Comparison of ENCODE assay signal across 1 cellular context in genomic region chr11:68903631-68904457, GRCh38.
A peak's percentile ranks its signal among the peaks of the same experiment; 100 is the strongest.
TF ChIP-seq lines count a peak whose summit lies in the region.

Gene IGHMBP2 (plus strand): TSS chr11:68903891. CDS start chr11:68903953, 62 bp downstream.
Gene MRPL21 (minus strand): TSS chr11:68903832. CDS start chr11:68903810, 22 bp downstream.

TF ChIP-seq in HEK293, 187 proteins besides CTCF, POLR2A, EP300 and RAD21 (continued from another document and continues in another):
- TF ChIP-seq, protein P1, sequence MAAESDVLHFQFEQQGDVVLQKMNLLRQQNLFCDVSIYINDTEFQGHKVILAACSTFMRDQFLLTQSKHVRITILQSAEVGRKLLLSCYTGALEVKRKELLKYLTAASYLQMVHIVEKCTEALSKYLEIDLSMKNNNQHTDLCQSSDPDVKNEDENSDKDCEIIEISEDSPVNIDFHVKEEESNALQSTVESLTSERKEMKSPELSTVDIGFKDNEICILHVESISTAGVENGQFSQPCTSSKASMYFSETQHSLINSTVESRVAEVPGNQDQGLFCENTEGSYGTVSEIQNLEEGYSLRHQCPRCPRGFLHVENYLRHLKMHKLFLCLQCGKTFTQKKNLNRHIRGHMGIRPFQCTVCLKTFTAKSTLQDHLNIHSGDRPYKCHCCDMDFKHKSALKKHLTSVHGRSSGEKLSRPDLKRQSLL (tag by site-specific recombination; IDR thresholded peaks at IDR 0.05): 0 out of 2 replicates have a peak, but pooled peaks have one; percentile 15
- TF ChIP-seq ZNF133 (tag by site-specific recombination; IDR thresholded peaks at IDR 0.05) (no peak), KLF8 (tag by site-specific recombination; IDR thresholded peaks at IDR 0.05) (peak; percentile 76), ZNF148 (tag by site-specific recombination; IDR thresholded peaks at IDR 0.05; ENCODE audit: borderline replicate concordance) (0 out of 2 replicates have a peak, but pooled peaks have one; percentile 51), ZBTB8A (tag by site-specific recombination; IDR thresholded peaks at IDR 0.05) (peak; percentile 34; the same call in 1 of the 2 replicates), GLIS1 (tag by site-specific recombination; IDR thresholded peaks at IDR 0.05) (peak; percentile 70), ZNF639 (tag by site-specific recombination; IDR thresholded peaks at IDR 0.05) (0 out of 2 replicates have a peak, but pooled peaks have one; percentile 72), ZEB2 (tag by site-specific recombination; IDR thresholded peaks at IDR 0.05) (0 out of 2 replicates have a peak, but pooled peaks have one; percentile 11), KLF7 (tag by site-specific recombination; IDR thresholded peaks at IDR 0.05; ENCODE audit: borderline replicate concordance) (peak; percentile 18; the same call in 1 of the 2 replicates), SCRT1 (tag by site-specific recombination; IDR thresholded peaks at IDR 0.05; ENCODE audit: borderline replicate concordance) (no peak), ZIC2 (tag by site-specific recombination; IDR thresholded peaks at IDR 0.05) (0 out of 2 replicates have a peak, but pooled peaks have one; percentile 6), ZSCAN23 (tag by site-specific recombination; IDR thresholded peaks at IDR 0.05) (peak; percentile 20; the same call in 1 of the 2 replicates), ZNF501 (tag by site-specific recombination; IDR thresholded peaks at IDR 0.05) (peak; percentile 97), ZFP69B (tag by site-specific recombination; IDR thresholded peaks at IDR 0.05) (peak; percentile 82), TSHZ1 (tag by site-specific recombination; IDR thresholded peaks at IDR 0.05; ENCODE audit: borderline replicate concordance) (no peak), ZSCAN16 (tag by site-specific recombination; IDR thresholded peaks at IDR 0.05) (0 out of 2 replicates have a peak, but pooled peaks have one; percentile 49), ZBTB7A (tag by site-specific recombination; IDR thresholded peaks at IDR 0.05; ENCODE audit: low read depth) (peak; percentile 73), ZNF10 (tag by site-specific recombination; IDR thresholded peaks at IDR 0.05) (peak; percentile 61; the same call in 1 of the 2 replicates), ZNF777 (tag by site-specific recombination; IDR thresholded peaks at IDR 0.05; ENCODE audit: borderline replicate concordance) (peak; percentile 76; the same call in 1 of the 2 replicates), GLIS2 (tag by site-specific recombination; IDR thresholded peaks at IDR 0.05) (peak; percentile 72), PRDM1 (tag by site-specific recombination; IDR thresholded peaks at IDR 0.05) (no peak), ZNF610 (tag by site-specific recombination; IDR thresholded peaks at IDR 0.05; ENCODE audit: borderline replicate concordance) (peak; percentile 70; the same call in 1 of the 2 replicates), ZNF548 (tag by site-specific recombination; IDR thresholded peaks at IDR 0.05) (no peak), ZNF580 (tag by site-specific recombination; IDR thresholded peaks at IDR 0.05) (peak; percentile 49; the same call in 1 of the 2 replicates), ZNF23 (tag by site-specific recombination; IDR thresholded peaks at IDR 0.05; ENCODE audit: borderline replicate concordance) (no peak), ZNF843 (tag by site-specific recombination; IDR thresholded peaks at IDR 0.05) (peak; percentile 56; the same call in 1 of the 2 replicates), YY1 (tag by site-specific recombination; IDR thresholded peaks at IDR 0.05) (peak; percentile 90), ZNF76 (tag by site-specific recombination; IDR thresholded peaks at IDR 0.05; ENCODE audit: borderline replicate concordance, low read depth) (peak; percentile 83), ZNF140 (tag by site-specific recombination; IDR thresholded peaks at IDR 0.05) (no peak), GLI4 (tag by site-specific recombination; IDR thresholded peaks at IDR 0.05) (peak; percentile 96), BCL11B (tag by site-specific recombination; IDR thresholded peaks at IDR 0.05; ENCODE audit: low read depth) (no peak), ZFP37 (tag by site-specific recombination; IDR thresholded peaks at IDR 0.05) (peak; percentile 97), ZNF391 (tag by site-specific recombination; IDR thresholded peaks at IDR 0.05; ENCODE audit: borderline replicate concordance, low read depth) (peak; percentile 79), WT1 (tag by site-specific recombination; IDR thresholded peaks at IDR 0.05) (no peak), ZNF121 (tag by site-specific recombination; IDR thresholded peaks at IDR 0.05) (peak; percentile 53; the same call in 1 of the 2 replicates), ZNF146 (tag by site-specific recombination; IDR thresholded peaks at IDR 0.05) (peak; percentile 46; the same call in 1 of the 2 replicates)
- TF ChIP-seq, protein P2, sequence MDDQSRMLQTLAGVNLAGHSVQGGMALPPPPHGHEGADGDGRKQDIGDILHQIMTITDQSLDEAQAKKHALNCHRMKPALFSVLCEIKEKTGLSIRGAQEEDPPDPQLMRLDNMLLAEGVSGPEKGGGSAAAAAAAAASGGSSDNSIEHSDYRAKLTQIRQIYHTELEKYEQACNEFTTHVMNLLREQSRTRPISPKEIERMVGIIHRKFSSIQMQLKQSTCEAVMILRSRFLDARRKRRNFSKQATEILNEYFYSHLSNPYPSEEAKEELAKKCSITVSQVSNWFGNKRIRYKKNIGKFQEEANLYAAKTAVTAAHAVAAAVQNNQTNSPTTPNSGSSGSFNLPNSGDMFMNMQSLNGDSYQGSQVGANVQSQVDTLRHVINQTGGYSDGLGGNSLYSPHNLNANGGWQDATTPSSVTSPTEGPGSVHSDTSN (CRISPR knock-in tag; IDR thresholded peaks at IDR 0.05): peak; percentile 95; the same call in 1 of the 2 replicates
- TF ChIP-seq, protein P3, sequence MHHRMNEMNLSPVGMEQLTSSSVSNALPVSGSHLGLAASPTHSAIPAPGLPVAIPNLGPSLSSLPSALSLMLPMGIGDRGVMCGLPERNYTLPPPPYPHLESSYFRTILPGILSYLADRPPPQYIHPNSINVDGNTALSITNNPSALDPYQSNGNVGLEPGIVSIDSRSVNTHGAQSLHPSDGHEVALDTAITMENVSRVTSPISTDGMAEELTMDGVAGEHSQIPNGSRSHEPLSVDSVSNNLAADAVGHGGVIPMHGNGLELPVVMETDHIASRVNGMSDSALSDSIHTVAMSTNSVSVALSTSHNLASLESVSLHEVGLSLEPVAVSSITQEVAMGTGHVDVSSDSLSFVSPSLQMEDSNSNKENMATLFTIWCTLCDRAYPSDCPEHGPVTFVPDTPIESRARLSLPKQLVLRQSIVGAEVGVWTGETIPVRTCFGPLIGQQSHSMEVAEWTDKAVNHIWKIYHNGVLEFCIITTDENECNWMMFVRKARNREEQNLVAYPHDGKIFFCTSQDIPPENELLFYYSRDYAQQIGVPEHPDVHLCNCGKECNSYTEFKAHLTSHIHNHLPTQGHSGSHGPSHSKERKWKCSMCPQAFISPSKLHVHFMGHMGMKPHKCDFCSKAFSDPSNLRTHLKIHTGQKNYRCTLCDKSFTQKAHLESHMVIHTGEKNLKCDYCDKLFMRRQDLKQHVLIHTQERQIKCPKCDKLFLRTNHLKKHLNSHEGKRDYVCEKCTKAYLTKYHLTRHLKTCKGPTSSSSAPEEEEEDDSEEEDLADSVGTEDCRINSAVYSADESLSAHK (tag by site-specific recombination; IDR thresholded peaks at IDR 0.05): peak; percentile 90
- TF ChIP-seq, protein P4, sequence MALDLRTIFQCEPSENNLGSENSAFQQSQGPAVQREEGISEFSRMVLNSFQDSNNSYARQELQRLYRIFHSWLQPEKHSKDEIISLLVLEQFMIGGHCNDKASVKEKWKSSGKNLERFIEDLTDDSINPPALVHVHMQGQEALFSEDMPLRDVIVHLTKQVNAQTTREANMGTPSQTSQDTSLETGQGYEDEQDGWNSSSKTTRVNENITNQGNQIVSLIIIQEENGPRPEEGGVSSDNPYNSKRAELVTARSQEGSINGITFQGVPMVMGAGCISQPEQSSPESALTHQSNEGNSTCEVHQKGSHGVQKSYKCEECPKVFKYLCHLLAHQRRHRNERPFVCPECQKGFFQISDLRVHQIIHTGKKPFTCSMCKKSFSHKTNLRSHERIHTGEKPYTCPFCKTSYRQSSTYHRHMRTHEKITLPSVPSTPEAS (tag by site-specific recombination; IDR thresholded peaks at IDR 0.05): 0 out of 2 replicates have a peak, but pooled peaks have one; percentile 45
- TF ChIP-seq, protein P5, sequence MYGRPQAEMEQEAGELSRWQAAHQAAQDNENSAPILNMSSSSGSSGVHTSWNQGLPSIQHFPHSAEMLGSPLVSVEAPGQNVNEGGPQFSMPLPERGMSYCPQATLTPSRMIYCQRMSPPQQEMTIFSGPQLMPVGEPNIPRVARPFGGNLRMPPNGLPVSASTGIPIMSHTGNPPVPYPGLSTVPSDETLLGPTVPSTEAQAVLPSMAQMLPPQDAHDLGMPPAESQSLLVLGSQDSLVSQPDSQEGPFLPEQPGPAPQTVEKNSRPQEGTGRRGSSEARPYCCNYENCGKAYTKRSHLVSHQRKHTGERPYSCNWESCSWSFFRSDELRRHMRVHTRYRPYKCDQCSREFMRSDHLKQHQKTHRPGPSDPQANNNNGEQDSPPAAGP (tag by site-specific recombination; IDR thresholded peaks at IDR 0.05): peak; percentile 70; the same call in 1 of the 2 replicates
- TF ChIP-seq, protein P6, sequence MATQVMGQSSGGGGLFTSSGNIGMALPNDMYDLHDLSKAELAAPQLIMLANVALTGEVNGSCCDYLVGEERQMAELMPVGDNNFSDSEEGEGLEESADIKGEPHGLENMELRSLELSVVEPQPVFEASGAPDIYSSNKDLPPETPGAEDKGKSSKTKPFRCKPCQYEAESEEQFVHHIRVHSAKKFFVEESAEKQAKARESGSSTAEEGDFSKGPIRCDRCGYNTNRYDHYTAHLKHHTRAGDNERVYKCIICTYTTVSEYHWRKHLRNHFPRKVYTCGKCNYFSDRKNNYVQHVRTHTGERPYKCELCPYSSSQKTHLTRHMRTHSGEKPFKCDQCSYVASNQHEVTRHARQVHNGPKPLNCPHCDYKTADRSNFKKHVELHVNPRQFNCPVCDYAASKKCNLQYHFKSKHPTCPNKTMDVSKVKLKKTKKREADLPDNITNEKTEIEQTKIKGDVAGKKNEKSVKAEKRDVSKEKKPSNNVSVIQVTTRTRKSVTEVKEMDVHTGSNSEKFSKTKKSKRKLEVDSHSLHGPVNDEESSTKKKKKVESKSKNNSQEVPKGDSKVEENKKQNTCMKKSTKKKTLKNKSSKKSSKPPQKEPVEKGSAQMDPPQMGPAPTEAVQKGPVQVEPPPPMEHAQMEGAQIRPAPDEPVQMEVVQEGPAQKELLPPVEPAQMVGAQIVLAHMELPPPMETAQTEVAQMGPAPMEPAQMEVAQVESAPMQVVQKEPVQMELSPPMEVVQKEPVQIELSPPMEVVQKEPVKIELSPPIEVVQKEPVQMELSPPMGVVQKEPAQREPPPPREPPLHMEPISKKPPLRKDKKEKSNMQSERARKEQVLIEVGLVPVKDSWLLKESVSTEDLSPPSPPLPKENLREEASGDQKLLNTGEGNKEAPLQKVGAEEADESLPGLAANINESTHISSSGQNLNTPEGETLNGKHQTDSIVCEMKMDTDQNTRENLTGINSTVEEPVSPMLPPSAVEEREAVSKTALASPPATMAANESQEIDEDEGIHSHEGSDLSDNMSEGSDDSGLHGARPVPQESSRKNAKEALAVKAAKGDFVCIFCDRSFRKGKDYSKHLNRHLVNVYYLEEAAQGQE (tag by site-specific recombination; IDR thresholded peaks at IDR 0.05): 0 out of 2 replicates have a peak, but pooled peaks have one; percentile 12
